8 cellular contexts compared by ENCODE assay signal in genomic region chr9:129932303-129933151, GRCh38.
DNase-seq lines count a peak whose midpoint lies in the region; ATAC-seq lines count a peak whose summit lies in the region.

No MANE protein-coding gene starts in this region.

- no peak overlapping the region for H4K8ac ChIP-seq in mesendoderm (ENCODE audit: low read depth, low read length)

- H3K4me3 ChIP-seq in mesendoderm (ENCODE audit: low read length), result no peak overlapping the region

- H3K18ac ChIP-seq in mesendoderm (ENCODE audit: low read length), result no peak overlapping the region

- H3K4me1 ChIP-seq in mesendoderm (ENCODE audit: control insufficient read depth, low read depth, low read length), result peaks cover 9% of the 10 kb centered on the region

- no peak overlapping the region for H3K27ac ChIP-seq in mesendoderm (ENCODE audit: low read depth, low read length)

- H2BK120ac ChIP-seq in mesendoderm (ENCODE audit: low read depth, low read length), result peak overlapping the region; percentile 14

- no peak overlapping the region for H2AK5ac ChIP-seq in mesendoderm (ENCODE audit: low read length)

- no peak overlapping the region for H3K23ac ChIP-seq in mesendoderm (ENCODE audit: low read length)

- H4K5ac ChIP-seq in mesendoderm (ENCODE audit: low read length), result no peak overlapping the region

- no peak overlapping the region for H3K4ac ChIP-seq in mesendoderm (ENCODE audit: low read depth, low read length)

- H3K4me2 ChIP-seq in mesendoderm (ENCODE audit: low read length), result no peak overlapping the region

- ATAC-seq in HG02870 (IDR thresholded peaks at IDR 0.05; ENCODE audit: unreplicated experiment), result no peak
- ATAC-seq in GM21825 (IDR thresholded peaks at IDR 0.05; ENCODE audit: unreplicated experiment), result no peak

- no peak overlapping the region for H3K9ac ChIP-seq in mesendoderm (ENCODE audit: low read length)

- no peak overlapping the region for H2BK15ac ChIP-seq in mesendoderm (replicated peaks; ENCODE audit: low read depth)

- H3K27me3 ChIP-seq in mesendoderm (ENCODE audit: insufficient read depth, low read length, poor library complexity), result no peaks in the 10 kb centered on the region

- WGBS in mesendoderm (ENCODE audit: extremely low coverage, insufficient coverage, low lambda C conversion rate), result no CpG with 5 or more reads among the region's 8 CpGs

- peak; percentile 19 for DNase-seq in stimulated activated CD4-positive, alpha-beta T cell treated with anti-CD3 and anti-CD28 coated beads, Interleukin-4, amount 100 ng/mL, for 1 hour
- no peak for DNase-seq in stimulated activated CD4-positive, alpha-beta T cell treated with anti-CD3 and anti-CD28 coated beads, Interleukin-4, amount 100 ng/mL, for 4 hours
- DNase-seq in astrocyte of the hippocampus (ENCODE audit: low read depth, low spot score), result peak; percentile 30
- peak; percentile 25 for DNase-seq in mesendoderm
- DNase-seq in NCI-H2227 (lab: John Stamatoyannopoulos, UW; ENCODE audit: unreplicated experiment), result no peak
- DNase-seq in NCI-H748 (lab: John Stamatoyannopoulos, UW; ENCODE audit: unreplicated experiment), result no peak

- H3K79me1 ChIP-seq in mesendoderm (ENCODE audit: low read length), result no peaks in the 10 kb centered on the region

- H3K56ac ChIP-seq in mesendoderm (ENCODE audit: low read length), result peak overlapping the region; percentile 30

- no peak overlapping the region for H2BK5ac ChIP-seq in mesendoderm (ENCODE audit: low read length)

- H3K36me3 ChIP-seq in mesendoderm (ENCODE audit: control insufficient read depth, insufficient read depth, low read length), result no peaks in the 10 kb centered on the region

- H3K79me2 ChIP-seq in mesendoderm (ENCODE audit: control insufficient read depth, insufficient read depth, low read length), result no peaks in the 10 kb centered on the region

Comparison
In these comparisons a context has a peak if more than half of its experiments do, and no peak if none do; other contexts are left out.
1. DNase-seq: peak in stimulated activated CD4-positive, alpha-beta T cell treated with anti-CD3 and anti-CD28 coated beads, Interleukin-4, amount 100 ng/mL, for 1 hour (single experiment), astrocyte of the hippocampus (single experiment) and mesendoderm (single experiment); none in stimulated activated CD4-positive, alpha-beta T cell treated with anti-CD3 and anti-CD28 coated beads, Interleukin-4, amount 100 ng/mL, for 4 hours (0 of 2), NCI-H2227 (single experiment) and NCI-H748 (single experiment).